ENCODE assay signal across 16 cellular contexts in genomic region chr16:73319747-73320146, GRCh38.
DNase-seq lines count a peak whose midpoint lies in the region; ATAC-seq, FAIRE-seq and TF ChIP-seq lines count a peak whose summit lies in the region.
"Had no signal": no experiment of that assay in that cellular context is flagged by ENCODE, and none has a peak within 500 bp of the region (broad histone marks: within the 10 kb centered on the region; RNA-seq: fewer than 3 reads in every experiment).

No MANE protein-coding gene starts in this region.

- H3K27ac Mint-ChIP-seq in activated T-cell treated with anti-CD3 and anti-CD28 coated beads, Interleukin-2, amount 50 U/mL, for 24 hours: no peak overlapping the region
- H3K27ac Mint-ChIP-seq: CD14-positive monocyte had no signal

- CTCF ChIA-PET in HepG2 (lab: Yijun Ruan, JAX; ENCODE audit: low intra/inter-chr PET ratio, low total read pairs): no interaction called here

- BruUV-seq in HepG2 (replicated peaks; lab: Mats Ljungman, UMichigan): no TSS peak

- ATAC-seq in HepG2: no peak
- ATAC-seq in right lobe of liver: no peak

- no peak for TF ChIP-seq EP300 in HepG2 (IDR thresholded peaks at IDR 0.05; ENCODE audit: low read depth in 2 of 2, low read length in 2 of 2)
- TF ChIP-seq EP300 in HepG2 (CRISPR knock-in tag; IDR thresholded peaks at IDR 0.05; ENCODE audit: borderline replicate concordance): no peak

- no peak overlapping the region for H3K4me3 Mint-ChIP-seq in activated T-cell treated with anti-CD3 and anti-CD28 coated beads, Interleukin-2, amount 50 U/mL, for 24 hours
- H3K4me3 Mint-ChIP-seq: CD14-positive monocyte had no signal

- no peaks in the 10 kb centered on the region for H3K36me3 ChIP-seq in HepG2 (replicated peaks in 1 of 2; ENCODE audit: control insufficient read depth in 1 of 2, insufficient read depth in 2 of 2, low read length in 2 of 2)
- H3K36me3 ChIP-seq in right lobe of liver: no peaks in the 10 kb centered on the region
- no peaks in the 10 kb centered on the region for H3K36me3 ChIP-seq in GM23248 (ENCODE audit: low read depth)
- H3K36me3 ChIP-seq: SJSA1 had no signal

- H3K4me3 ChIP-seq in HepG2 (replicated peaks in 1 of 3; ENCODE audit: insufficient read depth in 1 of 3, low read depth in 2 of 3, low read length in 3 of 3) (no peak overlapping the region), right lobe of liver (no peak overlapping the region), GM23248 (no peak overlapping the region)
- H3K4me3 ChIP-seq: SJSA1 had no signal

- no peaks in the 10 kb centered on the region for H3K27me3 Mint-ChIP-seq in activated T-cell treated with anti-CD3 and anti-CD28 coated beads, Interleukin-2, amount 50 U/mL, for 24 hours

- DNase-seq in HepG2 (ENCODE audit: low spot score) (no peak), right lobe of liver (no peak), NCI-H748 (lab: John Stamatoyannopoulos, UW; ENCODE audit: unreplicated experiment) (peak; percentile 89), left kidney (ENCODE audit: low read depth, low spot score) (peak; percentile 62), EL (no peak), GM23248 (no peak)
- no peak for DNase-seq in activated T-cell treated with anti-CD3 and anti-CD28 coated beads, Interleukin-2, amount 50 U/mL, for 24 hours
- DNase-seq: Caco-2, DMS79 treated with DMSO at 0.1 percent for 48 hours, KBM-7, NCI-H1694 treated with DMSO at 0.1 percent for 48 hours had no signal

- H3K27ac ChIP-seq in HepG2 (ENCODE audit: extremely low read length, insufficient read depth, low read length) (no peak overlapping the region), right lobe of liver (no peak overlapping the region), GM23248 (no peak overlapping the region)
- H3K27ac ChIP-seq: SJSA1 had no signal

- 7% methylated on average over 7 of the region's 7 CpGs for WGBS in HepG2 (ENCODE audit: low lambda C conversion rate)
- 74% methylated on average over 7 of the region's 7 CpGs for WGBS in right lobe of liver (ENCODE audit: insufficient coverage, low coverage, low lambda C conversion rate, missing lambda C conversion rate)
- WGBS in GM23248 (ENCODE audit: low coverage in 1 of 2, low lambda C conversion rate in 2 of 2, missing lambda C conversion rate in 2 of 2), 2 experiments: 28 to 36% methylated on average over 7 of the region's 7 CpGs

- no peak for TF ChIP-seq POLR2A in HepG2 (IDR thresholded peaks at IDR 0.05; ENCODE audit: insufficient read depth in 1 of 2, low read depth in 2 of 2, low read length in 2 of 2)
- TF ChIP-seq POLR2A in right lobe of liver (IDR thresholded peaks at IDR 0.05): no peak

- in situ Hi-C loops in HepG2 (cut with HindIII; ENCODE audit: extremely low pct_ligation_motif_present, low pct_unique_long_range_greater_than_20kb): no loop called here
- in situ Hi-C loops in GM23248 (cut with MboI): no loop called here

- intact Hi-C loops in HepG2 (cut with micrococcal nuclease; ENCODE audit: unreplicated experiment) (no loop called here), right lobe of liver (cut with DNase I) (no loop called here)

- H3K79me2 ChIP-seq in HepG2 (ENCODE audit: insufficient read depth, low read length): no peaks in the 10 kb centered on the region
- no peaks in the 10 kb centered on the region for H3K79me2 ChIP-seq in GM23248 (ENCODE audit: insufficient read depth)

- H2AFZ ChIP-seq in HepG2 (ENCODE audit: low read length) (no peak overlapping the region), GM23248 (no peak overlapping the region)

- no peak for TF ChIP-seq CTCF in HepG2 (CRISPR knock-in tag; IDR thresholded peaks at IDR 0.05)
- no peak for TF ChIP-seq CTCF in right lobe of liver (IDR thresholded peaks at IDR 0.05)

- no peaks in the 10 kb centered on the region for H3F3A ChIP-seq in GM23248 (ENCODE audit: insufficient read depth)

- no peaks in the 10 kb centered on the region for H3K36me3 Mint-ChIP-seq in activated T-cell treated with anti-CD3 and anti-CD28 coated beads, Interleukin-2, amount 50 U/mL, for 24 hours (ENCODE audit: low read depth)
- H3K36me3 Mint-ChIP-seq: CD14-positive monocyte had no signal

- H3K9me2 ChIP-seq in GM23248 (ENCODE audit: insufficient read depth): no peaks in the 10 kb centered on the region

- no peaks in the 10 kb centered on the region for H3K9me3 Mint-ChIP-seq in activated T-cell treated with anti-CD3 and anti-CD28 coated beads, Interleukin-2, amount 50 U/mL, for 24 hours

- H3K4me1 ChIP-seq in HepG2 (ENCODE audit: insufficient read depth, low read length) (no peaks in the 10 kb centered on the region), right lobe of liver (no peaks in the 10 kb centered on the region), GM23248 (ENCODE audit: insufficient read depth) (no peaks in the 10 kb centered on the region)
- H3K4me1 ChIP-seq: Caco-2, SJSA1 had no signal

- H3K4me2 ChIP-seq in HepG2 (ENCODE audit: low read depth, low read length): no peak overlapping the region
- no peak overlapping the region for H3K4me2 ChIP-seq in GM23248 (ENCODE audit: unreplicated experiment)

- no peak for FAIRE-seq in HepG2 (lab: Jason Lieb, UNC)
- FAIRE-seq: G401.6, GM12891, H1 had no signal

- no peaks in the 10 kb centered on the region for H3K4me1 Mint-ChIP-seq in activated T-cell treated with anti-CD3 and anti-CD28 coated beads, Interleukin-2, amount 50 U/mL, for 24 hours (ENCODE audit: low read depth)
- H3K4me1 Mint-ChIP-seq: CD14-positive monocyte had no signal

- H3K27me3 ChIP-seq in HepG2 (ENCODE audit: control insufficient read depth in 1 of 2, insufficient read depth in 2 of 2, low read length in 2 of 2) (peaks cover 0 to 38% of the 10 kb centered on the region in 2 experiments; a peak in 3 of 5 replicates), right lobe of liver (no peaks in the 10 kb centered on the region), GM23248 (replicated peaks; ENCODE audit: insufficient read depth) (peaks cover 13% of the 10 kb centered on the region)
- H3K27me3 ChIP-seq: SJSA1 had no signal

- no peak overlapping the region for H3K9ac ChIP-seq in HepG2 (ENCODE audit: insufficient read depth, low read depth, low read length)
- H3K9ac ChIP-seq in GM23248: no peak overlapping the region

- H3K9me3 ChIP-seq in HepG2 (ENCODE audit: low read length) (no peaks in the 10 kb centered on the region), right lobe of liver (no peaks in the 10 kb centered on the region), GM23248 (ENCODE audit: low read depth) (no peaks in the 10 kb centered on the region)
- H3K9me3 ChIP-seq: Caco-2, SJSA1 had no signal

- TF ChIP-seq RAD21 in HepG2 (CRISPR knock-in tag; IDR thresholded peaks at IDR 0.05): no peak

- POLR2A ChIA-PET in HepG2 (lab: Yijun Ruan, JAX): no interaction called here

- H4K20me1 ChIP-seq in HepG2 (ENCODE audit: insufficient read depth, low read length) (no peaks in the 10 kb centered on the region), GM23248 (ENCODE audit: insufficient read depth) (no peaks in the 10 kb centered on the region)

TF ChIP-seq in HepG2, 621 proteins besides CTCF, POLR2A, EP300 and RAD21:
- peak; percentile 37; the same call in 1 of the 2 replicates for TF ChIP-seq RFX1 (IDR thresholded peaks at IDR 0.05)
- no peak for TF ChIP-seq ZMYM2 (CRISPR knock-in tag; IDR thresholded peaks at IDR 0.05)

Comparison
In these comparisons a context has a peak if more than half of its experiments do, and no peak if none do; other contexts are left out.
1. DNase-seq: peak in NCI-H748 (single experiment) and left kidney (single experiment); none in HepG2 (single experiment), right lobe of liver (0 of 3), EL (single experiment), GM23248 (single experiment) and activated T-cell treated with anti-CD3 and anti-CD28 coated beads, Interleukin-2, amount 50 U/mL, for 24 hours (single experiment).